1 cellular context compared by ENCODE assay signal in the genomic region with DNA sequence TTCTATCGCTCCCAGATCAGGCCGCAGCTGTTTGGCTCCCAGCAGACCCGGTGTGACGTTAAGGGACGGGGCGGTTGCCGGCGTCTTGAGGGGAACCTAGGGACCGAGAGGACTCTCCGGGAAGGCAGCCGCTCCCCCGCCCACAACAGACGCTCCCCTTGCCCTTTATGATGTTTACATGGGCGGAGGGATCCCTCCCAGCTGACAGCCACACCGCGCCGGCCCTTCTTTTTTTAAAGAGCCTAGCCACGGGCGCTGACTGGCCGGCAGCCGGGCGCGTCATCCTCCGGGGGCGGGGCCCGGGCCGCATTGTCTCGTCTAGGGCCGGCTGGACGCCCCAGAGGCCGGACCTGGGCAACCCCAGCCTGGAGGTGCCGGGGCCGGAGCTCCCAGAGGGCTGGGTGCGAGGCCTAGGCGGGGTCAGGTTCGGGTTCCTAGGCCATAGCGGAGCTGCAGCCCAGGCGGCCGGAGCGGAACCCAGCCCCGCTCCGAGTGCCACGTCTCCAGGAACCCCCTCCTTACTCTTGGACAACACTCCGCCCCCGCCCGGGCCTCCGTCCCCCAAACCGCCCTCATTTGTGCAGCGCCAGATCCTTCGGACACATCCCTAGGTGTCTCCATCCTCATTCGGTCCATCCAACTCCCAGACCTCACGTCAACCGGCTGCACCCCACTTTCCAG.
TF ChIP-seq lines count a peak whose summit lies in the region.

Gene PCAT6, plus strand, starts transcription at position 340 of the 681 bp plus-strand sequence.

TF ChIP-seq in K562, 482 proteins besides CTCF, POLR2A, EP300 and RAD21 (continued from another document and continues in another):
- TF ChIP-seq ARID3A (IDR thresholded peaks at IDR 0.05; ENCODE audit: borderline replicate concordance, low read depth, low read length) (peak; percentile 33; the same call in 1 of the 2 replicates), YY1 (IDR thresholded peaks at IDR 0.05; ENCODE audit: borderline replicate concordance in 1 of 3, control insufficient read depth in 1 of 3, extremely low read depth in 1 of 3, insufficient read depth in 3 of 3, insufficient read length in 1 of 3, insufficient replicate concordance in 2 of 3, low read depth in 1 of 3, low read length in 2 of 3) (peak in 2 of 3 experiments; percentile 43 to 54), PML (IDR thresholded peaks at IDR 0.05; ENCODE audit: low read length) (peak; percentile 56), LCOR (CRISPR knock-in tag; IDR thresholded peaks at IDR 0.05) (peak; percentile 90), BRCA1 (IDR thresholded peaks at IDR 0.05) (no peak), BRCA1 (CRISPR knock-in tag; IDR thresholded peaks at IDR 0.05) (no peak), ZNF699 (CRISPR knock-in tag; IDR thresholded peaks at IDR 0.05; ENCODE audit: insufficient replicate concordance) (no peak), DACH1 (IDR thresholded peaks at IDR 0.05; ENCODE audit: partially characterized antibody) (peak; percentile 100), E2F1 (CRISPR knock-in tag; IDR thresholded peaks at IDR 0.05) (0 out of 2 replicates have a peak, but pooled peaks have one; percentile 53), CCNT2 (IDR thresholded peaks at IDR 0.05; ENCODE audit: borderline replicate concordance, extremely low read depth, insufficient read length, low read depth, low read length) (peak; percentile 90), NFXL1 (CRISPR knock-in tag; IDR thresholded peaks at IDR 0.05) (no peak), ZNF740 (CRISPR knock-in tag; IDR thresholded peaks at IDR 0.05) (peak; percentile 55; the same call in 1 of the 2 replicates), ZNF740 (tag; IDR thresholded peaks at IDR 0.05) (peak in 1 of 2 experiments; percentile 53; a peak in 1 of 4 replicates), GABPA (tag; conservative IDR thresholded peaks at IDR 0.05; ENCODE audit: low read depth) (no peak; the same call in none of the 2 replicates), E2F6 (IDR thresholded peaks at IDR 0.05; ENCODE audit: borderline replicate concordance in 1 of 2, extremely low read depth in 1 of 2, insufficient read depth in 1 of 2, insufficient read length in 1 of 2, low read depth in 1 of 2, low read length in 1 of 2, poor library complexity in 1 of 2, severe bottlenecking in 1 of 2) (peak; percentile 19 to 35), ZNF586 (CRISPR knock-in tag; conservative IDR thresholded peaks at IDR 0.05) (no peak), CBX1 (IDR thresholded peaks at IDR 0.05; ENCODE audit: low read depth) (peak; percentile 33; the same call in 1 of the 2 replicates), CC2D1A (IDR thresholded peaks at IDR 0.05) (no peak), RFX5 (IDR thresholded peaks at IDR 0.05; ENCODE audit: low read depth, low read length) (peak; percentile 51), DIDO1 (tag; IDR thresholded peaks at IDR 0.05; ENCODE audit: low read depth) (peak; percentile 60; the same call in 1 of the 2 replicates), MIER1 (IDR thresholded peaks at IDR 0.05; ENCODE audit: low read depth) (no peak), NCOA1 (IDR thresholded peaks at IDR 0.05; ENCODE audit: low read depth) (no peak; the same call in none of the 2 replicates), U2AF1 (optimal IDR thresholded peaks at IDR 0.05; ENCODE audit: low read depth, low read length) (peak; percentile 83), ILK (tag; IDR thresholded peaks at IDR 0.05; ENCODE audit: borderline replicate concordance, low read depth) (no peak), STAT5B (CRISPR knock-in tag; IDR thresholded peaks at IDR 0.05) (no peak), PBX2 (CRISPR knock-in tag; IDR thresholded peaks at IDR 0.05; ENCODE audit: low read depth) (no peak), PBX2 (tag; conservative IDR thresholded peaks at IDR 0.05; ENCODE audit: low read depth) (0 out of 2 replicates have a peak, but pooled peaks have one; percentile 15), NCOA6 (IDR thresholded peaks at IDR 0.05) (peak; percentile 64; the same call in 1 of the 2 replicates), EP400 (IDR thresholded peaks at IDR 0.05) (peak; percentile 93), SIN3A (IDR thresholded peaks at IDR 0.05; ENCODE audit: borderline replicate concordance in 2 of 2, control insufficient read depth in 1 of 2, low read depth in 2 of 2, low read length in 2 of 2) (peak; percentile 100), TOE1 (IDR thresholded peaks at IDR 0.05; ENCODE audit: borderline replicate concordance) (peak; percentile 72), TOE1 (CRISPR knock-in tag; IDR thresholded peaks at IDR 0.05; ENCODE audit: borderline replicate concordance, low read depth) (no peak), SUPT5H (IDR thresholded peaks at IDR 0.05) (peak; percentile 82; the same call in 1 of the 2 replicates), CHD2 (IDR thresholded peaks at IDR 0.05; ENCODE audit: low read depth, low read length) (peak; percentile 91), ZNF133 (CRISPR knock-in tag; IDR thresholded peaks at IDR 0.05) (no peak)
- TF ChIP-seq, protein P1, sequence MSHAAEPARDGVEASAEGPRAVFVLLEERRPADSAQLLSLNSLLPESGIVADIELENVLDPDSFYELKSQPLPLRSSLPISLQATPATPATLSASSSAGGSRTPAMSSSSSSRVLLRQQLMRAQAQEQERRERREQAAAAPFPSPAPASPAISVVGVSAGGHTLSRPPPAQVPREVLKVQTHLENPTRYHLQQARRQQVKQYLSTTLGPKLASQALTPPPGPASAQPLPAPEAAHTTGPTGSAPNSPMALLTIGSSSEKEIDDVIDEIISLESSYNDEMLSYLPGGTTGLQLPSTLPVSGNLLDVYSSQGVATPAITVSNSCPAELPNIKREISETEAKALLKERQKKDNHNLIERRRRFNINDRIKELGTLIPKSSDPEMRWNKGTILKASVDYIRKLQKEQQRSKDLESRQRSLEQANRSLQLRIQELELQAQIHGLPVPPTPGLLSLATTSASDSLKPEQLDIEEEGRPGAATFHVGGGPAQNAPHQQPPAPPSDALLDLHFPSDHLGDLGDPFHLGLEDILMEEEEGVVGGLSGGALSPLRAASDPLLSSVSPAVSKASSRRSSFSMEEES (CRISPR knock-in tag; IDR thresholded peaks at IDR 0.05), result no peak
- TF ChIP-seq, protein P2, sequence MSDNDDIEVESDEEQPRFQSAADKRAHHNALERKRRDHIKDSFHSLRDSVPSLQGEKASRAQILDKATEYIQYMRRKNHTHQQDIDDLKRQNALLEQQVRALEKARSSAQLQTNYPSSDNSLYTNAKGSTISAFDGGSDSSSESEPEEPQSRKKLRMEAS (CRISPR knock-in tag; IDR thresholded peaks at IDR 0.05), result peak; percentile 54
- TF ChIP-seq, protein P3, sequence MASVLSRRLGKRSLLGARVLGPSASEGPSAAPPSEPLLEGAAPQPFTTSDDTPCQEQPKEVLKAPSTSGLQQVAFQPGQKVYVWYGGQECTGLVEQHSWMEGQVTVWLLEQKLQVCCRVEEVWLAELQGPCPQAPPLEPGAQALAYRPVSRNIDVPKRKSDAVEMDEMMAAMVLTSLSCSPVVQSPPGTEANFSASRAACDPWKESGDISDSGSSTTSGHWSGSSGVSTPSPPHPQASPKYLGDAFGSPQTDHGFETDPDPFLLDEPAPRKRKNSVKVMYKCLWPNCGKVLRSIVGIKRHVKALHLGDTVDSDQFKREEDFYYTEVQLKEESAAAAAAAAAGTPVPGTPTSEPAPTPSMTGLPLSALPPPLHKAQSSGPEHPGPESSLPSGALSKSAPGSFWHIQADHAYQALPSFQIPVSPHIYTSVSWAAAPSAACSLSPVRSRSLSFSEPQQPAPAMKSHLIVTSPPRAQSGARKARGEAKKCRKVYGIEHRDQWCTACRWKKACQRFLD (CRISPR knock-in tag; IDR thresholded peaks at IDR 0.05), result no peak
- TF ChIP-seq, protein P4, sequence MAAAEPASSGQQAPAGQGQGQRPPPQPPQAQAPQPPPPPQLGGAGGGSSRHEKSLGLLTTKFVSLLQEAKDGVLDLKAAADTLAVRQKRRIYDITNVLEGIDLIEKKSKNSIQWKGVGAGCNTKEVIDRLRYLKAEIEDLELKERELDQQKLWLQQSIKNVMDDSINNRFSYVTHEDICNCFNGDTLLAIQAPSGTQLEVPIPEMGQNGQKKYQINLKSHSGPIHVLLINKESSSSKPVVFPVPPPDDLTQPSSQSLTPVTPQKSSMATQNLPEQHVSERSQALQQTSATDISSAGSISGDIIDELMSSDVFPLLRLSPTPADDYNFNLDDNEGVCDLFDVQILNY (CRISPR knock-in tag; IDR thresholded peaks at IDR 0.05), result no peak
- TF ChIP-seq, protein P5, sequence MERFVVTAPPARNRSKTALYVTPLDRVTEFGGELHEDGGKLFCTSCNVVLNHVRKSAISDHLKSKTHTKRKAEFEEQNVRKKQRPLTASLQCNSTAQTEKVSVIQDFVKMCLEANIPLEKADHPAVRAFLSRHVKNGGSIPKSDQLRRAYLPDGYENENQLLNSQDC (CRISPR knock-in tag; IDR thresholded peaks at IDR 0.05), result no peak
- TF ChIP-seq, protein P6, sequence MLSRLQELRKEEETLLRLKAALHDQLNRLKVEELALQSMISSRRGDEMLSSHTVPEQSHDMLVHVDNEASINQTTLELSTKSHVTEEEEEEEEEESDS (CRISPR knock-in tag; IDR thresholded peaks at IDR 0.05), result no peak
- TF ChIP-seq, protein P7, sequence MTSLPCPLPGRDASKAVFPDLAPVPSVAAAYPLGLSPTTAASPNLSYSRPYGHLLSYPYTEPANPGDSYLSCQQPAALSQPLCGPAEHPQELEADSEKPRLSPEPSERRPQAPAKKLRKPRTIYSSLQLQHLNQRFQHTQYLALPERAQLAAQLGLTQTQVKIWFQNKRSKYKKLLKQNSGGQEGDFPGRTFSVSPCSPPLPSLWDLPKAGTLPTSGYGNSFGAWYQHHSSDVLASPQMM (CRISPR knock-in tag; IDR thresholded peaks at IDR 0.05), result no peak
